ENCODE assay signal across 14 cellular contexts in the genomic region with DNA sequence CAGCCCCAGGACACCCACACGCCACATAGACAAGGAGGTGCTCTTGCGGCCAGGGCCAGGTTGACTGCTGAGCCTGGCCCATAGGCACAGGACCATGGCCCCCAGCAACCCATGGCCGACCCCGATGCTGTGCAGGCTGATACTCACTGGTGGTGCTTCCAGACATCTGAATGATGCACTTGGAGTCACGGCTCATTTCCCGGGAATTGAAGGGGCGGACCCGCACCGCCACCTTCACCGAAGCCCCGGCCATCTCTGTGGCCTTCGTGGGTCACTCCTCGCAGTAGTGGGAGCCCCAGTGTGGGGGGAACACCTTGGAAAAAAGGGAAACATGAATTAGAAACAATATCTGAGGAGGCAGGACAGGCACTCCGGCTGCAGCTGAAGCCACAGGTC. TPM values are rescaled to one million over a fixed set of nuclear protein-coding genes. Genes with fewer than 3 reads are reported as not detected.
A peak's percentile ranks its signal among the peaks of the same experiment; 100 is the strongest.
DNase-seq lines count a peak whose midpoint lies in the region; ATAC-seq and TF ChIP-seq lines count a peak whose summit lies in the region.
"Had no signal": no experiment of that assay in that cellular context is flagged by ENCODE, and none has a peak within 500 bp of the region (broad histone marks: within the 10 kb centered on the region; RNA-seq: fewer than 3 reads in every experiment).

No MANE protein-coding gene starts in this region.

- TF ChIP-seq POLR2A in adrenal gland (IDR thresholded peaks at IDR 0.05): no peak

- peak overlapping the region; percentile 45; the same call in 1 of the 2 replicates for H3K27ac Mint-ChIP-seq in WTC11
- H3K27ac Mint-ChIP-seq: CD4-positive, CD25-positive, alpha-beta regulatory T cell; GM23338 had no signal

- H3K9me3 ChIP-seq in adrenal gland (replicated peaks in 1 of 3): no peaks in the 10 kb centered on the region

- 90 to 98% (median 94%) methylated on average over 10 to 14 of the region's 14 CpGs for WGBS in adrenal gland, 4 donors

- peaks cover 33% of the 10 kb centered on the region for H3K27me3 Mint-ChIP-seq in activated T-cell treated with anti-CD3 and anti-CD28 coated beads, Interleukin-2, amount 50 U/mL, for 4 hours (ENCODE audit: low read depth)
- no peaks in the 10 kb centered on the region for H3K27me3 Mint-ChIP-seq in WTC11 (ENCODE audit: low read depth)

- H3K36me3 ChIP-seq in adrenal gland (replicated peaks in 1 of 2): no peaks in the 10 kb centered on the region

- H3K4me1 ChIP-seq in adrenal gland (replicated peaks in 1 of 2): no peaks in the 10 kb centered on the region

- no peaks in the 10 kb centered on the region for H3K4me1 Mint-ChIP-seq in activated T-cell treated with anti-CD3 and anti-CD28 coated beads, Interleukin-2, amount 50 U/mL, for 4 hours (ENCODE audit: low read depth)
- peaks cover 26% of the 10 kb centered on the region for H3K4me1 Mint-ChIP-seq in WTC11
- H3K4me1 Mint-ChIP-seq: CD4-positive, CD25-positive, alpha-beta regulatory T cell had no signal

- ATAC-seq in activated T-cell treated with anti-CD3 and anti-CD28 coated beads, Interleukin-2, amount 50 U/mL, for 4 hours: no peak
- ATAC-seq in WTC11: no peak
- ATAC-seq in GM21786 (IDR thresholded peaks at IDR 0.05; ENCODE audit: unreplicated experiment): no peak
- ATAC-seq: GM23338 had no signal

- intact Hi-C loops in posterior vena cava (cut with DNase I): no loop called here
- intact Hi-C loops in adrenal gland (cut with DNase I): no loop called here

- POLR2A ChIA-PET in WTC11 (lab: Charles Lee): no interaction called here

- H3K27me3 ChIP-seq in adrenal gland: peaks cover 3% of the 10 kb centered on the region

- H3K36me3 Mint-ChIP-seq in activated T-cell treated with anti-CD3 and anti-CD28 coated beads, Interleukin-2, amount 50 U/mL, for 4 hours (ENCODE audit: insufficient read depth): no peaks in the 10 kb centered on the region
- peaks cover 32% of the 10 kb centered on the region for H3K36me3 Mint-ChIP-seq in WTC11
- H3K36me3 Mint-ChIP-seq: CD4-positive, CD25-positive, alpha-beta regulatory T cell had no signal

- H3K9me3 Mint-ChIP-seq in activated T-cell treated with anti-CD3 and anti-CD28 coated beads, Interleukin-2, amount 50 U/mL, for 4 hours: no peaks in the 10 kb centered on the region
- no peaks in the 10 kb centered on the region for H3K9me3 Mint-ChIP-seq in WTC11
- H3K9me3 Mint-ChIP-seq: CD4-positive, CD25-positive, alpha-beta regulatory T cell; GM23338 had no signal

- no peak overlapping the region for H3K27ac ChIP-seq in adrenal gland
- H3K27ac ChIP-seq: HL-60 had no signal

- TF ChIP-seq CTCF in WTC11 (IDR thresholded peaks at IDR 0.05): no peak
- TF ChIP-seq CTCF in adrenal gland (IDR thresholded peaks at IDR 0.05): no peak

- H3K4me3 ChIP-seq in adrenal gland: no peak overlapping the region
- H3K4me3 ChIP-seq: GM23338 had no signal

- peak; percentile 3 for DNase-seq in activated T-cell treated with anti-CD3 and anti-CD28 coated beads, Interleukin-2, amount 50 U/mL, for 4 hours
- no peak for DNase-seq in activated T-cell treated with anti-CD3 and anti-CD28 coated beads, Interleukin-2, amount 50 U/mL, for 1 hour
- DNase-seq in WTC11 (ENCODE audit: low spot score) (no peak), left kidney (ENCODE audit: low read depth, low spot score) (peak; percentile 68), posterior vena cava (ENCODE audit: low spot score) (peak; percentile 62), dermis blood vessel endothelial cell (no peak), adrenal gland (no peak)
- DNase-seq: CD4-positive, CD25-positive, alpha-beta regulatory T cell; DMS79; NCI-H1436 treated with DMSO at 0.1 percent for 48 hours; NCI-H2081 had no signal

- CTCF ChIA-PET in WTC11 (lab: Charles Lee): no interaction called here

- no peak overlapping the region for H3K4me3 Mint-ChIP-seq in activated T-cell treated with anti-CD3 and anti-CD28 coated beads, Interleukin-2, amount 50 U/mL, for 4 hours
- H3K4me3 Mint-ChIP-seq in WTC11: no peak overlapping the region
- H3K4me3 Mint-ChIP-seq: CD4-positive, CD25-positive, alpha-beta regulatory T cell; GM23338 had no signal

TF ChIP-seq in WTC11, 78 proteins besides CTCF, POLR2A, EP300 and RAD21 (continues in another document):
- TF ChIP-seq ETV6 (CRISPR knock-in tag; IDR thresholded peaks at IDR 0.05) (no peak), FOXP1 (CRISPR knock-in tag; IDR thresholded peaks at IDR 0.05; ENCODE audit: borderline replicate concordance) (no peak), FOXJ3 (CRISPR knock-in tag; IDR thresholded peaks at IDR 0.05; ENCODE audit: borderline replicate concordance) (no peak), GABPB1 (CRISPR knock-in tag; IDR thresholded peaks at IDR 0.05) (no peak)
- TF ChIP-seq, protein P1, sequence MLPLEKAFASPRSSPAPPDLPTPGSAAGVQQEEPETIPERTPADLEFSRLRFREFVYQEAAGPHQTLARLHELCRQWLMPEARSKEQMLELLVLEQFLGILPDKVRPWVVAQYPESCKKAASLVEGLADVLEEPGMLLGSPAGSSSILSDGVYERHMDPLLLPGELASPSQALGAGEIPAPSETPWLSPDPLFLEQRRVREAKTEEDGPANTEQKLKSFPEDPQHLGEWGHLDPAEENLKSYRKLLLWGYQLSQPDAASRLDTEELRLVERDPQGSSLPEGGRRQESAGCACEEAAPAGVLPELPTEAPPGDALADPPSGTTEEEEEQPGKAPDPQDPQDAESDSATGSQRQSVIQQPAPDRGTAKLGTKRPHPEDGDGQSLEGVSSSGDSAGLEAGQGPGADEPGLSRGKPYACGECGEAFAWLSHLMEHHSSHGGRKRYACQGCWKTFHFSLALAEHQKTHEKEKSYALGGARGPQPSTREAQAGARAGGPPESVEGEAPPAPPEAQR (CRISPR knock-in tag; IDR thresholded peaks at IDR 0.05): no peak
- TF ChIP-seq, protein P2, sequence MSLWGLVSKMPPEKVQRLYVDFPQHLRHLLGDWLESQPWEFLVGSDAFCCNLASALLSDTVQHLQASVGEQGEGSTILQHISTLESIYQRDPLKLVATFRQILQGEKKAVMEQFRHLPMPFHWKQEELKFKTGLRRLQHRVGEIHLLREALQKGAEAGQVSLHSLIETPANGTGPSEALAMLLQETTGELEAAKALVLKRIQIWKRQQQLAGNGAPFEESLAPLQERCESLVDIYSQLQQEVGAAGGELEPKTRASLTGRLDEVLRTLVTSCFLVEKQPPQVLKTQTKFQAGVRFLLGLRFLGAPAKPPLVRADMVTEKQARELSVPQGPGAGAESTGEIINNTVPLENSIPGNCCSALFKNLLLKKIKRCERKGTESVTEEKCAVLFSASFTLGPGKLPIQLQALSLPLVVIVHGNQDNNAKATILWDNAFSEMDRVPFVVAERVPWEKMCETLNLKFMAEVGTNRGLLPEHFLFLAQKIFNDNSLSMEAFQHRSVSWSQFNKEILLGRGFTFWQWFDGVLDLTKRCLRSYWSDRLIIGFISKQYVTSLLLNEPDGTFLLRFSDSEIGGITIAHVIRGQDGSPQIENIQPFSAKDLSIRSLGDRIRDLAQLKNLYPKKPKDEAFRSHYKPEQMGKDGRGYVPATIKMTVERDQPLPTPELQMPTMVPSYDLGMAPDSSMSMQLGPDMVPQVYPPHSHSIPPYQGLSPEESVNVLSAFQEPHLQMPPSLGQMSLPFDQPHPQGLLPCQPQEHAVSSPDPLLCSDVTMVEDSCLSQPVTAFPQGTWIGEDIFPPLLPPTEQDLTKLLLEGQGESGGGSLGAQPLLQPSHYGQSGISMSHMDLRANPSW (CRISPR knock-in tag; conservative IDR thresholded peaks at IDR 0.05; ENCODE audit: low read depth): no peak
- TF ChIP-seq, protein P3, sequence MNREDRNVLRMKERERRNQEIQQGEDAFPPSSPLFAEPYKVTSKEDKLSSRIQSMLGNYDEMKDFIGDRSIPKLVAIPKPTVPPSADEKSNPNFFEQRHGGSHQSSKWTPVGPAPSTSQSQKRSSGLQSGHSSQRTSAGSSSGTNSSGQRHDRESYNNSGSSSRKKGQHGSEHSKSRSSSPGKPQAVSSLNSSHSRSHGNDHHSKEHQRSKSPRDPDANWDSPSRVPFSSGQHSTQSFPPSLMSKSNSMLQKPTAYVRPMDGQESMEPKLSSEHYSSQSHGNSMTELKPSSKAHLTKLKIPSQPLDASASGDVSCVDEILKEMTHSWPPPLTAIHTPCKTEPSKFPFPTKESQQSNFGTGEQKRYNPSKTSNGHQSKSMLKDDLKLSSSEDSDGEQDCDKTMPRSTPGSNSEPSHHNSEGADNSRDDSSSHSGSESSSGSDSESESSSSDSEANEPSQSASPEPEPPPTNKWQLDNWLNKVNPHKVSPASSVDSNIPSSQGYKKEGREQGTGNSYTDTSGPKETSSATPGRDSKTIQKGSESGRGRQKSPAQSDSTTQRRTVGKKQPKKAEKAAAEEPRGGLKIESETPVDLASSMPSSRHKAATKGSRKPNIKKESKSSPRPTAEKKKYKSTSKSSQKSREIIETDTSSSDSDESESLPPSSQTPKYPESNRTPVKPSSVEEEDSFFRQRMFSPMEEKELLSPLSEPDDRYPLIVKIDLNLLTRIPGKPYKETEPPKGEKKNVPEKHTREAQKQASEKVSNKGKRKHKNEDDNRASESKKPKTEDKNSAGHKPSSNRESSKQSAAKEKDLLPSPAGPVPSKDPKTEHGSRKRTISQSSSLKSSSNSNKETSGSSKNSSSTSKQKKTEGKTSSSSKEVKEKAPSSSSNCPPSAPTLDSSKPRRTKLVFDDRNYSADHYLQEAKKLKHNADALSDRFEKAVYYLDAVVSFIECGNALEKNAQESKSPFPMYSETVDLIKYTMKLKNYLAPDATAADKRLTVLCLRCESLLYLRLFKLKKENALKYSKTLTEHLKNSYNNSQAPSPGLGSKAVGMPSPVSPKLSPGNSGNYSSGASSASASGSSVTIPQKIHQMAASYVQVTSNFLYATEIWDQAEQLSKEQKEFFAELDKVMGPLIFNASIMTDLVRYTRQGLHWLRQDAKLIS (CRISPR knock-in tag; IDR thresholded peaks at IDR 0.05; ENCODE audit: borderline replicate concordance): no peak
- TF ChIP-seq, protein P4, sequence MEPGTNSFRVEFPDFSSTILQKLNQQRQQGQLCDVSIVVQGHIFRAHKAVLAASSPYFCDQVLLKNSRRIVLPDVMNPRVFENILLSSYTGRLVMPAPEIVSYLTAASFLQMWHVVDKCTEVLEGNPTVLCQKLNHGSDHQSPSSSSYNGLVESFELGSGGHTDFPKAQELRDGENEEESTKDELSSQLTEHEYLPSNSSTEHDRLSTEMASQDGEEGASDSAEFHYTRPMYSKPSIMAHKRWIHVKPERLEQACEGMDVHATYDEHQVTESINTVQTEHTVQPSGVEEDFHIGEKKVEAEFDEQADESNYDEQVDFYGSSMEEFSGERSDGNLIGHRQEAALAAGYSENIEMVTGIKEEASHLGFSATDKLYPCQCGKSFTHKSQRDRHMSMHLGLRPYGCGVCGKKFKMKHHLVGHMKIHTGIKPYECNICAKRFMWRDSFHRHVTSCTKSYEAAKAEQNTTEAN (CRISPR knock-in tag; IDR thresholded peaks at IDR 0.05): no peak

RNA-seq across cellular contexts. Expression of a gene that starts 22.5 kb away (rescaled TPM):
- 1 to 10 TPM; 2.5 to 4.5 (median 3.1) TPM for total RNA-seq in activated T-cell treated with anti-CD3 and anti-CD28 coated beads, Interleukin-2, amount 50 U/mL, for 4 hours
- total RNA-seq in WTC11 (2021) (218 to 279 TPM (median 222 TPM) in 3 replicates), posterior vena cava (under 1 TPM; 0.37 to 0.57 TPM), dermis blood vessel endothelial cell (0.05 TPM in 1 of 2 replicates, not detected in the other), adrenal gland (10 to 100 TPM in 3 of 8 donors, 1 to 10 TPM in 2, under 1 TPM in 3; 0.35 to 51.3 (median 2.0) TPM)
- 100 to 1,000 TPM in 1 of 3 donors, 10 to 100 TPM in 2; 11.0 to 106 (median 16.1) TPM for polyA plus RNA-seq in adrenal gland
- total RNA-seq: CD4-positive, CD25-positive, alpha-beta regulatory T cell had no signal
- polyA plus RNA-seq: CD4-positive, CD25-positive, alpha-beta regulatory T cell had no signal

Comparison
In these comparisons a context has a peak if more than half of its experiments do, and no peak if none do; other contexts are left out.
1. DNase-seq: peak in activated T-cell treated with anti-CD3 and anti-CD28 coated beads, Interleukin-2, amount 50 U/mL, for 4 hours (single experiment), left kidney (single experiment) and posterior vena cava (single experiment); none in activated T-cell treated with anti-CD3 and anti-CD28 coated beads, Interleukin-2, amount 50 U/mL, for 1 hour (single experiment), WTC11 (single experiment), dermis blood vessel endothelial cell (single experiment) and adrenal gland (0 of 7).